ENCODE assay signal across 9 cellular contexts in genomic region chr10:124091646-124092269, GRCh38. TPM values are rescaled to one million over a fixed set of nuclear protein-coding genes. Genes with fewer than 3 reads are reported as not detected.
DNase-seq lines count a peak whose midpoint lies in the region; ATAC-seq and TF ChIP-seq lines count a peak whose summit lies in the region.
"Had no signal": no experiment of that assay in that cellular context is flagged by ENCODE, and none has a peak within 500 bp of the region (broad histone marks: within the 10 kb centered on the region; RNA-seq: fewer than 3 reads in every experiment).

No MANE protein-coding gene starts in this region.

- peak overlapping the region; percentile 32 for H3K4me2 ChIP-seq in parathyroid adenoma (ENCODE audit: low read length)

- H3K9me3 ChIP-seq in parathyroid adenoma (ENCODE audit: control insufficient read depth, low read length) = no peaks in the 10 kb centered on the region

- peak overlapping the region; percentile 59 for H3K27ac Mint-ChIP-seq in activated B cell treated with CpG ODN at 0.5 μM for 24 hours

- no peaks in the 10 kb centered on the region for H3K36me3 ChIP-seq in parathyroid adenoma (ENCODE audit: control insufficient read depth, insufficient read depth, low read length)

- CTCF ChIA-PET in activated B cell treated with CpG ODN at 0.5 μM for 24 hours (lab: Charles Lee) = interaction anchor here (0.9 to 1.8 kb wide), 5 partner anchors 28 to 297 kb away, joined by 3 to 6 read pairs (median 4); no protein-coding TSS in a partner anchor

- H3K36me3 Mint-ChIP-seq in activated B cell treated with CpG ODN at 0.5 μM for 24 hours (ENCODE audit: low read depth) = no peaks in the 10 kb centered on the region

- no peaks in the 10 kb centered on the region for H3K79me2 ChIP-seq in parathyroid adenoma

- TF ChIP-seq CTCF in GM20000 (IDR thresholded peaks at IDR 0.05; ENCODE audit: extremely low read depth, missing control alignments) (no peak), activated B cell treated with CpG ODN at 0.5 μM for 24 hours (IDR thresholded peaks at IDR 0.05) (no peak), parathyroid adenoma (IDR thresholded peaks at IDR 0.05) (no peak)

- peaks cover 53% of the 10 kb centered on the region for H3K4me1 Mint-ChIP-seq in activated B cell treated with CpG ODN at 0.5 μM for 24 hours

- H3K4me3 ChIP-seq in parathyroid adenoma (ENCODE audit: low read depth, low read length) = peak overlapping the region; percentile 41

- H3K4me3 Mint-ChIP-seq in activated B cell treated with CpG ODN at 0.5 μM for 24 hours = peak overlapping the region; percentile 90

- H3K4me1 ChIP-seq in parathyroid adenoma = no peaks in the 10 kb centered on the region

- H3K9ac ChIP-seq in parathyroid adenoma = no peak overlapping the region

- peak; percentile 44 for DNase-seq in GM20000 (ENCODE audit: low spot score)
- peak; percentile 40 for DNase-seq in activated B cell treated with CpG ODN at 0.5 μM for 24 hours
- DNase-seq in Right ventricle myocardium superior = peak; percentile 68
- no peak for DNase-seq in cerebellar nuclear complex (lab: John Stamatoyannopoulos, UW)
- DNase-seq in GOT3 (lab: John Stamatoyannopoulos, UW) = no peak
- no peak for DNase-seq in Kasumi-1 (lab: John Stamatoyannopoulos, UW)

- no peaks in the 10 kb centered on the region for H3K27me3 Mint-ChIP-seq in activated B cell treated with CpG ODN at 0.5 μM for 24 hours

- no peak for ATAC-seq in activated B cell treated with CpG ODN at 0.5 μM for 24 hours (ENCODE audit: low read depth)
- peak; percentile 52 for ATAC-seq in Right ventricle myocardium superior (ENCODE audit: poor library complexity)
- no peak for ATAC-seq in HG03520 (IDR thresholded peaks at IDR 0.05; ENCODE audit: unreplicated experiment)

- POLR2A ChIA-PET in activated B cell treated with CpG ODN at 0.5 μM for 24 hours (lab: Charles Lee) = interaction anchor here (0.7 to 3.0 kb wide), 17 partner anchors 8 to 131 kb away, joined by 3 to 37 read pairs (median 7); no protein-coding TSS in a partner anchor

- no peak overlapping the region for H2AFZ ChIP-seq in parathyroid adenoma

- H3K27ac ChIP-seq in parathyroid adenoma = no peak overlapping the region

- H3K9me3 Mint-ChIP-seq in activated B cell treated with CpG ODN at 0.5 μM for 24 hours = no peaks in the 10 kb centered on the region

- intact Hi-C loops in activated B cell treated with CpG ODN at 0.5 μM for 24 hours (cut with micrococcal nuclease) (loop anchor here (1.0 to 10.0 kb wide), 10 partner anchors 15 to 1084 kb away; partner anchors contain the start of genes ACADSB and IKZF5), Right ventricle myocardium superior (cut with DNase I) (no loop called here)

- peaks cover 2% of the 10 kb centered on the region for H3K27me3 ChIP-seq in parathyroid adenoma (ENCODE audit: control insufficient read depth, insufficient read depth, low read length)

RNA-seq across cellular contexts. Expression of gene CHST15, which starts 1.6 kb away (rescaled TPM):
- total RNA-seq in activated B cell treated with CpG ODN at 0.5 μM for 24 hours (12.1 and 13.8 TPM in 2 replicates), Right ventricle myocardium superior (3.0 TPM)
- total RNA-seq: SK-MEL-5 had no signal

Comparison
In these comparisons a context has a peak if more than half of its experiments do, and no peak if none do; other contexts are left out.
1. DNase-seq: peak in GM20000 (single experiment), activated B cell treated with CpG ODN at 0.5 μM for 24 hours (single experiment) and Right ventricle myocardium superior (single experiment); none in cerebellar nuclear complex (0 of 2), GOT3 (single experiment) and Kasumi-1 (0 of 2).